Comparison of ENCODE assay signal across 27 cellular contexts in genomic region chr1:18137759-18138345, GRCh38. TPM values are rescaled to one million over a fixed set of nuclear protein-coding genes. Genes with fewer than 3 reads are reported as not detected.
"Had no signal": no experiment of that assay in that cellular context is flagged by ENCODE, and none has a peak within 500 bp of the region (broad histone marks: within the 10 kb centered on the region; RNA-seq: fewer than 3 reads in every experiment).

No MANE protein-coding gene starts in this region.

- H3K4me1 ChIP-seq: heart right ventricle, spleen had no signal

- H3K4me3 Mint-ChIP-seq: naive thymus-derived CD4-positive, alpha-beta T cell; stimulated activated naive B cell treated with anti-CD40 and anti-IgM and Interleukin-4, amounts not matched to agents 10 μg/mL and 1 μg/mL and 100 μg/mL, for 72 hours; stimulated activated naive CD8-positive, alpha-beta T cell treated with anti-CD3 and anti-CD28 coated beads, Interleukin-15, amount 100 ng/mL, for 72 hours had no signal

- H3K9me3 ChIP-seq: heart right ventricle, neutrophil, spleen, thoracic aorta, transverse colon had no signal

- DNase-seq: effector CD4-positive, alpha-beta T cell; heart right ventricle; hypothalamus; kidney glomerular epithelial cell; mammary epithelial cell; naive thymus-derived CD4-positive, alpha-beta T cell; right cardiac atrium; spleen; stimulated activated CD4-positive, alpha-beta T cell treated with anti-CD3 and anti-CD28 coated beads, Interleukin-15, amount 100 ng/mL, for 24 hours; stimulated activated CD4-positive, alpha-beta T cell treated with anti-CD3 and anti-CD28 coated beads, Interleukin-1b, Interleukin-23, amount 100 ng/mL, for 48 hours; stimulated activated CD4-positive, alpha-beta T cell treated with anti-CD3 and anti-CD28 coated beads, Interleukin-4, amount 100 ng/mL, for 24 hours; stimulated activated naive B cell treated with anti-CD40 and anti-IgM and Interleukin-4, amounts not matched to agents 10 μg/mL and 1 μg/mL and 100 μg/mL, for 72 hours; stimulated activated naive CD8-positive, alpha-beta T cell treated with anti-CD3 and anti-CD28 coated beads, Interleukin-15, amount 100 ng/mL, for 72 hours; transverse colon had no signal

- H3K27ac ChIP-seq: coronary artery, heart right ventricle, neutrophil, spleen, thoracic aorta, transverse colon had no signal

- H3K27ac Mint-ChIP-seq: naive thymus-derived CD4-positive, alpha-beta T cell; progenitor cell of endocrine pancreas; stimulated activated naive B cell treated with anti-CD40 and anti-IgM and Interleukin-4, amounts not matched to agents 10 μg/mL and 1 μg/mL and 100 μg/mL, for 72 hours; stimulated activated naive CD8-positive, alpha-beta T cell treated with anti-CD3 and anti-CD28 coated beads, Interleukin-15, amount 100 ng/mL, for 72 hours had no signal

- H3K36me3 Mint-ChIP-seq: naive thymus-derived CD4-positive, alpha-beta T cell; stimulated activated naive B cell treated with anti-CD40 and anti-IgM and Interleukin-4, amounts not matched to agents 10 μg/mL and 1 μg/mL and 100 μg/mL, for 72 hours had no signal

- H3K36me3 ChIP-seq: heart right ventricle, neutrophil, spleen, thoracic aorta, transverse colon had no signal

- H3K4me1 Mint-ChIP-seq: naive thymus-derived CD4-positive, alpha-beta T cell; stimulated activated naive B cell treated with anti-CD40 and anti-IgM and Interleukin-4, amounts not matched to agents 10 μg/mL and 1 μg/mL and 100 μg/mL, for 72 hours; stimulated activated naive CD8-positive, alpha-beta T cell treated with anti-CD3 and anti-CD28 coated beads, Interleukin-15, amount 100 ng/mL, for 72 hours had no signal

- ATAC-seq: esophagus mucosa; heart right ventricle; left lobe of liver; naive thymus-derived CD4-positive, alpha-beta T cell; right cardiac atrium; stimulated activated naive B cell treated with anti-CD40 and anti-IgM and Interleukin-4, amounts not matched to agents 10 μg/mL and 1 μg/mL and 100 μg/mL, for 72 hours; stimulated activated naive CD8-positive, alpha-beta T cell treated with anti-CD3 and anti-CD28 coated beads, Interleukin-15, amount 100 ng/mL, for 72 hours had no signal

- H3K4me3 ChIP-seq: coronary artery, heart right ventricle, spleen, thoracic aorta, transverse colon had no signal

RNA-seq across cellular contexts. Expression of gene IGSF21, which starts 30.3 kb away (rescaled TPM):
- total RNA-seq: chondrocyte; dermis microvascular lymphatic vessel endothelial cell; esophagus mucosa; fibroblast of lung; glomerular endothelial cell; mammary epithelial cell; mononuclear cell; naive thymus-derived CD4-positive, alpha-beta T cell; osteocyte; progenitor cell of endocrine pancreas; skeletal muscle tissue had no signal
- polyA plus RNA-seq: fibroblast of lung; mammary epithelial cell; naive thymus-derived CD4-positive, alpha-beta T cell had no signal
